2 cellular contexts compared by ENCODE assay signal in the genomic region with DNA sequence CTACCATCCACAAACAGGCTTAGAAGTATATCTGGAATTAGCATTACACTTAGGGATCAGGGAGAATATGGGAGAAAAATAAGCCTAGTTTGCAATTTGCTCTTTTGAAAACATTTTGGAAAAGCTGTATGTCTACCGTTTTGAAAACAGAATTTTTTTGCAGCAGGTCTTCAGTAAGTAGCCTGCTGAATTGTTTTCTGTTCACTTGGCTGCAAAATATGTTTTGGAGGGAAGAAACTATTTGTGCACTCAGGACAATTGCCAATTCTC.
TF ChIP-seq lines count a peak whose summit lies in the region.

No MANE protein-coding gene starts in this region.

TF ChIP-seq in SK-N-SH, 30 proteins besides CTCF, POLR2A, EP300 and RAD21 (continued from another document):
- TF ChIP-seq RFX5 (IDR thresholded peaks at IDR 0.05; ENCODE audit: low read length) (no peak), FOXM1 (IDR thresholded peaks at IDR 0.05; ENCODE audit: low read depth) (no peak), JUND (IDR thresholded peaks at IDR 0.05) (no peak), TAF1 (IDR thresholded peaks at IDR 0.05; ENCODE audit: borderline replicate concordance, low read depth, low read length) (no peak), FOSL2 (IDR thresholded peaks at IDR 0.05; ENCODE audit: borderline replicate concordance, low read depth) (no peak), MEF2A (IDR thresholded peaks at IDR 0.05; ENCODE audit: borderline replicate concordance, low read depth) (no peak)
- TF ChIP-seq, protein P1, sequence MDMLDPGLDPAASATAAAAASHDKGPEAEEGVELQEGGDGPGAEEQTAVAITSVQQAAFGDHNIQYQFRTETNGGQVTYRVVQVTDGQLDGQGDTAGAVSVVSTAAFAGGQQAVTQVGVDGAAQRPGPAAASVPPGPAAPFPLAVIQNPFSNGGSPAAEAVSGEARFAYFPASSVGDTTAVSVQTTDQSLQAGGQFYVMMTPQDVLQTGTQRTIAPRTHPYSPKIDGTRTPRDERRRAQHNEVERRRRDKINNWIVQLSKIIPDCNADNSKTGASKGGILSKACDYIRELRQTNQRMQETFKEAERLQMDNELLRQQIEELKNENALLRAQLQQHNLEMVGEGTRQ (IDR thresholded peaks at IDR 0.05; ENCODE audit: borderline replicate concordance, low read depth, low read length) = no peak
- TF ChIP-seq, protein P2, sequence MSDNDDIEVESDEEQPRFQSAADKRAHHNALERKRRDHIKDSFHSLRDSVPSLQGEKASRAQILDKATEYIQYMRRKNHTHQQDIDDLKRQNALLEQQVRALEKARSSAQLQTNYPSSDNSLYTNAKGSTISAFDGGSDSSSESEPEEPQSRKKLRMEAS (IDR thresholded peaks at IDR 0.05; ENCODE audit: low read depth) = no peak

TF ChIP-seq in SK-N-SH treated with all-trans-retinoic acid at 6 μM for 48 hours, 23 proteins besides CTCF, POLR2A, EP300 and RAD21 (continued from another document):
- TF ChIP-seq, protein P3, sequence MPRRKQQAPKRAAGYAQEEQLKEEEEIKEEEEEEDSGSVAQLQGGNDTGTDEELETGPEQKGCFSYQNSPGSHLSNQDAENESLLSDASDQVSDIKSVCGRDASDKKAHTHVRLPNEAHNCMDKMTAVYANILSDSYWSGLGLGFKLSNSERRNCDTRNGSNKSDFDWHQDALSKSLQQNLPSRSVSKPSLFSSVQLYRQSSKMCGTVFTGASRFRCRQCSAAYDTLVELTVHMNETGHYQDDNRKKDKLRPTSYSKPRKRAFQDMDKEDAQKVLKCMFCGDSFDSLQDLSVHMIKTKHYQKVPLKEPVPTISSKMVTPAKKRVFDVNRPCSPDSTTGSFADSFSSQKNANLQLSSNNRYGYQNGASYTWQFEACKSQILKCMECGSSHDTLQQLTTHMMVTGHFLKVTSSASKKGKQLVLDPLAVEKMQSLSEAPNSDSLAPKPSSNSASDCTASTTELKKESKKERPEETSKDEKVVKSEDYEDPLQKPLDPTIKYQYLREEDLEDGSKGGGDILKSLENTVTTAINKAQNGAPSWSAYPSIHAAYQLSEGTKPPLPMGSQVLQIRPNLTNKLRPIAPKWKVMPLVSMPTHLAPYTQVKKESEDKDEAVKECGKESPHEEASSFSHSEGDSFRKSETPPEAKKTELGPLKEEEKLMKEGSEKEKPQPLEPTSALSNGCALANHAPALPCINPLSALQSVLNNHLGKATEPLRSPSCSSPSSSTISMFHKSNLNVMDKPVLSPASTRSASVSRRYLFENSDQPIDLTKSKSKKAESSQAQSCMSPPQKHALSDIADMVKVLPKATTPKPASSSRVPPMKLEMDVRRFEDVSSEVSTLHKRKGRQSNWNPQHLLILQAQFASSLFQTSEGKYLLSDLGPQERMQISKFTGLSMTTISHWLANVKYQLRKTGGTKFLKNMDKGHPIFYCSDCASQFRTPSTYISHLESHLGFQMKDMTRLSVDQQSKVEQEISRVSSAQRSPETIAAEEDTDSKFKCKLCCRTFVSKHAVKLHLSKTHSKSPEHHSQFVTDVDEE (CRISPR knock-in tag; IDR thresholded peaks at IDR 0.05) = no peak
- TF ChIP-seq BACH2 (CRISPR knock-in tag; IDR thresholded peaks at IDR 0.05; ENCODE audit: borderline replicate concordance) = no peak
